In genomic region chr10:95756061-95756751, GRCh38 we compare ENCODE assay signal across 8 cellular contexts. TPM values are rescaled to one million over a fixed set of nuclear protein-coding genes. Genes with fewer than 3 reads are reported as not detected.
A peak's percentile ranks its signal among the peaks of the same experiment; 100 is the strongest.
DNase-seq lines count a peak whose midpoint lies in the region; ATAC-seq lines count a peak whose summit lies in the region.

Gene ENTPD1 (plus strand): TSS chr10:95756163. CDS start chr10:95756240, 77 bp downstream.

- H3K36me3 ChIP-seq in trophoblast cell (ENCODE audit: control insufficient read depth in 1 of 2, insufficient read depth in 2 of 2, low read length in 2 of 2), result no peaks in the 10 kb centered on the region

- no peak within 1 kb of the TSS for H2BK12ac ChIP-seq in trophoblast cell (ENCODE audit: low read length)

- intact Hi-C loops in T-helper 2 cell treated with Interferon-gamma antibody and Interleukin-4, amounts not matched to agents 100 ng/mL and 5 ng/mL, for 36 hours (cut with micrococcal nuclease), result loop anchor here (5.0 kb wide), 2 partner anchors 36 to 64 kb away; partner anchors contain the start of gene TCTN3
- intact Hi-C loops in Right ventricle myocardium inferior (cut with DNase I), result no loop called here

- H3K4me1 Mint-ChIP-seq in stimulated activated naive CD8-positive, alpha-beta T cell treated with anti-CD3 and anti-CD28 coated beads, Interleukin-15, Interleukin-2, amounts not matched to agents 100 ng/mL and 50 ng/mL, for 24 hours (ENCODE audit: low read depth), result peaks cover 42% of the 10 kb centered on the region

- H3K27ac Mint-ChIP-seq in stimulated activated naive CD8-positive, alpha-beta T cell treated with anti-CD3 and anti-CD28 coated beads, Interleukin-15, Interleukin-2, amounts not matched to agents 100 ng/mL and 50 ng/mL, for 24 hours, result peak within 1 kb of the TSS; percentile 49

- no peak within 1 kb of the TSS for H2AFZ ChIP-seq in trophoblast cell (ENCODE audit: insufficient read depth, low read length, poor library complexity)

- no peak within 1 kb of the TSS for H3K23ac ChIP-seq in trophoblast cell (ENCODE audit: low read length)

- H4K12ac ChIP-seq in trophoblast cell (ENCODE audit: low read depth, low read length), result no peak within 1 kb of the TSS

- no peaks in the 10 kb centered on the region for H3K79me2 ChIP-seq in trophoblast cell (ENCODE audit: control insufficient read depth, insufficient read depth, low read length, poor library complexity)

- H4K8ac ChIP-seq in trophoblast cell (ENCODE audit: low read depth, low read length), result no peak within 1 kb of the TSS

- no peaks in the 10 kb centered on the region for H3K9me3 Mint-ChIP-seq in stimulated activated naive CD8-positive, alpha-beta T cell treated with anti-CD3 and anti-CD28 coated beads, Interleukin-15, Interleukin-2, amounts not matched to agents 100 ng/mL and 50 ng/mL, for 24 hours

- no peaks in the 10 kb centered on the region for H3K36me3 Mint-ChIP-seq in stimulated activated naive CD8-positive, alpha-beta T cell treated with anti-CD3 and anti-CD28 coated beads, Interleukin-15, Interleukin-2, amounts not matched to agents 100 ng/mL and 50 ng/mL, for 24 hours (ENCODE audit: low read depth)

- peaks cover 0 to 5% of the 10 kb centered on the region in 2 experiments for H3K4me1 ChIP-seq in trophoblast cell (ENCODE audit: control insufficient read depth in 1 of 2, insufficient read depth in 2 of 2, low read length in 2 of 2)

- no peak within 1 kb of the TSS for H3K9ac ChIP-seq in trophoblast cell (ENCODE audit: low read length)

- H3K4me3 Mint-ChIP-seq in stimulated activated naive CD8-positive, alpha-beta T cell treated with anti-CD3 and anti-CD28 coated beads, Interleukin-15, Interleukin-2, amounts not matched to agents 100 ng/mL and 50 ng/mL, for 24 hours, result peak within 1 kb of the TSS; percentile 72

- no peak within 1 kb of the TSS for H3K4ac ChIP-seq in trophoblast cell (ENCODE audit: low read depth, low read length)

- peak within 1 kb of the TSS; percentile 41 for H3K4me2 ChIP-seq in trophoblast cell (ENCODE audit: low read length)

- no peak within 1 kb of the TSS for H3K27ac ChIP-seq in trophoblast cell (ENCODE audit: low read depth, low read length)

- no peaks in the 10 kb centered on the region for H3K79me1 ChIP-seq in trophoblast cell (ENCODE audit: low read length)

- no peak within 1 kb of the TSS for H3K4me3 ChIP-seq in trophoblast cell (ENCODE audit: low read depth, low read length)

- no peak within 1 kb of the TSS for H4K91ac ChIP-seq in trophoblast cell (ENCODE audit: low read depth, low read length)

- H2AK5ac ChIP-seq in trophoblast cell (ENCODE audit: low read length), result no peak within 1 kb of the TSS

- WGBS in trophoblast cell (ENCODE audit: extremely low coverage, insufficient coverage, insufficient read length), result no CpG with 5 or more reads among the region's 11 CpGs

- no peak within 1 kb of the TSS for H2BK120ac ChIP-seq in trophoblast cell (ENCODE audit: insufficient read depth, low read length, poor library complexity)

- no peak within 1 kb of the TSS for H3K14ac ChIP-seq in trophoblast cell (ENCODE audit: low read length)

- H3K9me3 ChIP-seq in trophoblast cell (ENCODE audit: insufficient read depth, low read depth, low read length), result no peaks in the 10 kb centered on the region

- H3K18ac ChIP-seq in trophoblast cell (ENCODE audit: low read length), result no peak within 1 kb of the TSS

- no peaks in the 10 kb centered on the region for H3K27me3 ChIP-seq in trophoblast cell (ENCODE audit: insufficient read depth, low read length)

- no peak within 1 kb of the TSS for H2BK5ac ChIP-seq in trophoblast cell (ENCODE audit: low read depth, low read length, poor library complexity)

- no peak for ATAC-seq in stimulated activated naive CD8-positive, alpha-beta T cell treated with anti-CD3 and anti-CD28 coated beads, Interleukin-15, Interleukin-2, amounts not matched to agents 100 U/mL and 50 U/mL, for 24 hours
- ATAC-seq in Right ventricle myocardium inferior, result peak; percentile 8

- DNase-seq in stimulated activated naive CD8-positive, alpha-beta T cell treated with anti-CD3 and anti-CD28 coated beads, Interleukin-15, Interleukin-2, amounts not matched to agents 100 U/mL and 50 U/mL, for 24 hours, result no peak
- DNase-seq in Right ventricle myocardium inferior (ENCODE audit: missing footprints) (no peak), trophoblast cell (peak; percentile 78 to 93), NCI-H187 treated with DMSO at 0.1 percent for 48 hours (lab: John Stamatoyannopoulos, UW) (no peak), NCI-H345 (lab: John Stamatoyannopoulos, UW) (no peak), NCI-H1930 (lab: John Stamatoyannopoulos, UW) (no peak)

- H3K27me3 Mint-ChIP-seq in stimulated activated naive CD8-positive, alpha-beta T cell treated with anti-CD3 and anti-CD28 coated beads, Interleukin-15, Interleukin-2, amounts not matched to agents 100 ng/mL and 50 ng/mL, for 24 hours, result peaks cover 29% of the 10 kb centered on the region

RNA-seq across cellular contexts. Expression of gene ENTPD1, which starts in this region (rescaled TPM):
- total RNA-seq in T-helper 2 cell treated with Interferon-gamma antibody and Interleukin-4, amounts not matched to agents 100 ng/mL and 5 ng/mL, for 36 hours, result 16.8 and 20.4 TPM in 2 replicates
- total RNA-seq in Right ventricle myocardium inferior, result 6.3 TPM
- 1.6 and 1.7 TPM in 2 replicates for polyA plus RNA-seq in trophoblast cell (2013)

Comparison
In these comparisons a context has a peak if more than half of its experiments do, and no peak if none do; other contexts are left out.
1. DNase-seq: peak in trophoblast cell (2 of 2); none in stimulated activated naive CD8-positive, alpha-beta T cell treated with anti-CD3 and anti-CD28 coated beads, Interleukin-15, Interleukin-2, amounts not matched to agents 100 U/mL and 50 U/mL, for 24 hours (single experiment), Right ventricle myocardium inferior (single experiment), NCI-H187 treated with DMSO at 0.1 percent for 48 hours (single experiment), NCI-H345 (single experiment) and NCI-H1930 (0 of 2).